Comparison of ENCODE assay signal across 1 cellular context in the genomic region with DNA sequence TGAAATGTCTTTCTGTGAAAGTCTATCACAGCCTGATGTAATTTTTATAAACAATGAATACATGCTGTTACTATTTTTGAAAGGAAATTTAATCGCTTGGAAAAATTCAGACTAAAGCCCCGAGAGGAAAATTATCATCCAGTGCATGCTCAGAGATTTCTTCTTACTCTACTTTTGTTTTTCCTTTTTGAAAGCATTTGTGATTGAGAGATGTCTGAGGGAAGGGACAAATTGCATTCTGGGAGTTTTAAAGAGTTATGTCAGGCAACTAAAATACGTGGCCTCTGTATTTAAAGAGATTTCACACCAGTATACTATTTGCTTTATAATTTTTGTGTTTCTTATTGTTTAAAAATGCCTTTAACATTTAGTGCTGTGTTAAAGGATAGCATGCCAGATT.
A peak's percentile ranks its signal among the peaks of the same experiment; 100 is the strongest.
TF ChIP-seq lines count a peak whose summit lies in the region.

No MANE protein-coding gene starts in this region.

TF ChIP-seq in HEK293, 187 proteins besides CTCF, POLR2A, EP300 and RAD21 (continued from another document and continues in another):
- TF ChIP-seq, protein P1, sequence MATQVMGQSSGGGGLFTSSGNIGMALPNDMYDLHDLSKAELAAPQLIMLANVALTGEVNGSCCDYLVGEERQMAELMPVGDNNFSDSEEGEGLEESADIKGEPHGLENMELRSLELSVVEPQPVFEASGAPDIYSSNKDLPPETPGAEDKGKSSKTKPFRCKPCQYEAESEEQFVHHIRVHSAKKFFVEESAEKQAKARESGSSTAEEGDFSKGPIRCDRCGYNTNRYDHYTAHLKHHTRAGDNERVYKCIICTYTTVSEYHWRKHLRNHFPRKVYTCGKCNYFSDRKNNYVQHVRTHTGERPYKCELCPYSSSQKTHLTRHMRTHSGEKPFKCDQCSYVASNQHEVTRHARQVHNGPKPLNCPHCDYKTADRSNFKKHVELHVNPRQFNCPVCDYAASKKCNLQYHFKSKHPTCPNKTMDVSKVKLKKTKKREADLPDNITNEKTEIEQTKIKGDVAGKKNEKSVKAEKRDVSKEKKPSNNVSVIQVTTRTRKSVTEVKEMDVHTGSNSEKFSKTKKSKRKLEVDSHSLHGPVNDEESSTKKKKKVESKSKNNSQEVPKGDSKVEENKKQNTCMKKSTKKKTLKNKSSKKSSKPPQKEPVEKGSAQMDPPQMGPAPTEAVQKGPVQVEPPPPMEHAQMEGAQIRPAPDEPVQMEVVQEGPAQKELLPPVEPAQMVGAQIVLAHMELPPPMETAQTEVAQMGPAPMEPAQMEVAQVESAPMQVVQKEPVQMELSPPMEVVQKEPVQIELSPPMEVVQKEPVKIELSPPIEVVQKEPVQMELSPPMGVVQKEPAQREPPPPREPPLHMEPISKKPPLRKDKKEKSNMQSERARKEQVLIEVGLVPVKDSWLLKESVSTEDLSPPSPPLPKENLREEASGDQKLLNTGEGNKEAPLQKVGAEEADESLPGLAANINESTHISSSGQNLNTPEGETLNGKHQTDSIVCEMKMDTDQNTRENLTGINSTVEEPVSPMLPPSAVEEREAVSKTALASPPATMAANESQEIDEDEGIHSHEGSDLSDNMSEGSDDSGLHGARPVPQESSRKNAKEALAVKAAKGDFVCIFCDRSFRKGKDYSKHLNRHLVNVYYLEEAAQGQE (tag by site-specific recombination; IDR thresholded peaks at IDR 0.05), result no peak
- no peak for TF ChIP-seq GLIS2 (tag by site-specific recombination; IDR thresholded peaks at IDR 0.05)
- TF ChIP-seq GLI2 (tag by site-specific recombination; IDR thresholded peaks at IDR 0.05; ENCODE audit: borderline replicate concordance, low read depth), result no peak
- TF ChIP-seq ZNF146 (tag by site-specific recombination; IDR thresholded peaks at IDR 0.05), result no peak
- TF ChIP-seq ZNF23 (tag by site-specific recombination; IDR thresholded peaks at IDR 0.05; ENCODE audit: borderline replicate concordance), result no peak
- no peak for TF ChIP-seq ZNF473 (tag by site-specific recombination; IDR thresholded peaks at IDR 0.05)
- TF ChIP-seq ZNF37A (tag by site-specific recombination; IDR thresholded peaks at IDR 0.05), result no peak
- no peak for TF ChIP-seq ZNF791 (tag by site-specific recombination; IDR thresholded peaks at IDR 0.05)
- TF ChIP-seq, protein P2, sequence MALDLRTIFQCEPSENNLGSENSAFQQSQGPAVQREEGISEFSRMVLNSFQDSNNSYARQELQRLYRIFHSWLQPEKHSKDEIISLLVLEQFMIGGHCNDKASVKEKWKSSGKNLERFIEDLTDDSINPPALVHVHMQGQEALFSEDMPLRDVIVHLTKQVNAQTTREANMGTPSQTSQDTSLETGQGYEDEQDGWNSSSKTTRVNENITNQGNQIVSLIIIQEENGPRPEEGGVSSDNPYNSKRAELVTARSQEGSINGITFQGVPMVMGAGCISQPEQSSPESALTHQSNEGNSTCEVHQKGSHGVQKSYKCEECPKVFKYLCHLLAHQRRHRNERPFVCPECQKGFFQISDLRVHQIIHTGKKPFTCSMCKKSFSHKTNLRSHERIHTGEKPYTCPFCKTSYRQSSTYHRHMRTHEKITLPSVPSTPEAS (tag by site-specific recombination; IDR thresholded peaks at IDR 0.05), result no peak
- TF ChIP-seq ZNF366 (tag by site-specific recombination; conservative IDR thresholded peaks at IDR 0.05), result 0 out of 2 replicates have a peak, but pooled peaks have one; percentile 30
- TF ChIP-seq ZNF830 (tag by site-specific recombination; IDR thresholded peaks at IDR 0.05; ENCODE audit: low read depth), result no peak
- TF ChIP-seq, protein P3, sequence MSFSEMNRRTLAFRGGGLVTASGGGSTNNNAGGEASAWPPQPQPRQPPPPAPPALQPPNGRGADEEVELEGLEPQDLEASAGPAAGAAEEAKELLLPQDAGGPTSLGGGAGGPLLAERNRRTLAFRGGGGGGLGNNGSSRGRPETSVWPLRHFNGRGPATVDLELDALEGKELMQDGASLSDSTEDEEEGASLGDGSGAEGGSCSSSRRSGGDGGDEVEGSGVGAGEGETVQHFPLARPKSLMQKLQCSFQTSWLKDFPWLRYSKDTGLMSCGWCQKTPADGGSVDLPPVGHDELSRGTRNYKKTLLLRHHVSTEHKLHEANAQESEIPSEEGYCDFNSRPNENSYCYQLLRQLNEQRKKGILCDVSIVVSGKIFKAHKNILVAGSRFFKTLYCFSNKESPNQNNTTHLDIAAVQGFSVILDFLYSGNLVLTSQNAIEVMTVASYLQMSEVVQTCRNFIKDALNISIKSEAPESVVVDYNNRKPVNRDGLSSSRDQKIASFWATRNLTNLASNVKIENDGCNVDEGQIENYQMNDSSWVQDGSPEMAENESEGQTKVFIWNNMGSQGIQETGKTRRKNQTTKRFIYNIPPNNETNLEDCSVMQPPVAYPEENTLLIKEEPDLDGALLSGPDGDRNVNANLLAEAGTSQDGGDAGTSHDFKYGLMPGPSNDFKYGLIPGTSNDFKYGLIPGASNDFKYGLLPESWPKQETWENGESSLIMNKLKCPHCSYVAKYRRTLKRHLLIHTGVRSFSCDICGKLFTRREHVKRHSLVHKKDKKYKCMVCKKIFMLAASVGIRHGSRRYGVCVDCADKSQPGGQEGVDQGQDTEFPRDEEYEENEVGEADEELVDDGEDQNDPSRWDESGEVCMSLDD (tag by site-specific recombination; IDR thresholded peaks at IDR 0.05), result no peak
- TF ChIP-seq, protein P4, sequence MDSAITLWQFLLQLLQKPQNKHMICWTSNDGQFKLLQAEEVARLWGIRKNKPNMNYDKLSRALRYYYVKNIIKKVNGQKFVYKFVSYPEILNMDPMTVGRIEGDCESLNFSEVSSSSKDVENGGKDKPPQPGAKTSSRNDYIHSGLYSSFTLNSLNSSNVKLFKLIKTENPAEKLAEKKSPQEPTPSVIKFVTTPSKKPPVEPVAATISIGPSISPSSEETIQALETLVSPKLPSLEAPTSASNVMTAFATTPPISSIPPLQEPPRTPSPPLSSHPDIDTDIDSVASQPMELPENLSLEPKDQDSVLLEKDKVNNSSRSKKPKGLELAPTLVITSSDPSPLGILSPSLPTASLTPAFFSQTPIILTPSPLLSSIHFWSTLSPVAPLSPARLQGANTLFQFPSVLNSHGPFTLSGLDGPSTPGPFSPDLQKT (IDR thresholded peaks at IDR 0.05; ENCODE audit: borderline replicate concordance, low read depth, low read length), result no peak
- no peak for TF ChIP-seq ZXDB (tag by site-specific recombination; IDR thresholded peaks at IDR 0.05)
- TF ChIP-seq ZFHX2 (tag by site-specific recombination; conservative IDR thresholded peaks at IDR 0.05), result no peak
- peak; percentile 31; the same call in 1 of the 2 replicates for TF ChIP-seq IKZF3 (tag by site-specific recombination; IDR thresholded peaks at IDR 0.05)
- no peak for TF ChIP-seq SETDB1 (IDR thresholded peaks at IDR 0.05; ENCODE audit: insufficient read length, low read length)
- TF ChIP-seq, protein P5, sequence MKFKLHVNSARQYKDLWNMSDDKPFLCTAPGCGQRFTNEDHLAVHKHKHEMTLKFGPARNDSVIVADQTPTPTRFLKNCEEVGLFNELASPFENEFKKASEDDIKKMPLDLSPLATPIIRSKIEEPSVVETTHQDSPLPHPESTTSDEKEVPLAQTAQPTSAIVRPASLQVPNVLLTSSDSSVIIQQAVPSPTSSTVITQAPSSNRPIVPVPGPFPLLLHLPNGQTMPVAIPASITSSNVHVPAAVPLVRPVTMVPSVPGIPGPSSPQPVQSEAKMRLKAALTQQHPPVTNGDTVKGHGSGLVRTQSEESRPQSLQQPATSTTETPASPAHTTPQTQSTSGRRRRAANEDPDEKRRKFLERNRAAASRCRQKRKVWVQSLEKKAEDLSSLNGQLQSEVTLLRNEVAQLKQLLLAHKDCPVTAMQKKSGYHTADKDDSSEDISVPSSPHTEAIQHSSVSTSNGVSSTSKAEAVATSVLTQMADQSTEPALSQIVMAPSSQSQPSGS (tag by site-specific recombination; IDR thresholded peaks at IDR 0.05; ENCODE audit: low read depth), result no peak
- no peak for TF ChIP-seq RBAK (tag by site-specific recombination; IDR thresholded peaks at IDR 0.05)
- TF ChIP-seq ZNF654 (tag by site-specific recombination; IDR thresholded peaks at IDR 0.05; ENCODE audit: low read depth), result no peak
- no peak for TF ChIP-seq GLI4 (tag by site-specific recombination; IDR thresholded peaks at IDR 0.05)
- no peak for TF ChIP-seq ZNF571 (tag by site-specific recombination; IDR thresholded peaks at IDR 0.05)
- TF ChIP-seq ZBTB17 (tag by site-specific recombination; IDR thresholded peaks at IDR 0.05), result peak; percentile 17; the same call in 1 of the 2 replicates
- TF ChIP-seq GLIS1 (tag by site-specific recombination; IDR thresholded peaks at IDR 0.05), result no peak
- TF ChIP-seq ZNF48 (tag by site-specific recombination; IDR thresholded peaks at IDR 0.05), result no peak
- no peak for TF ChIP-seq ZNF677 (tag by site-specific recombination; IDR thresholded peaks at IDR 0.05)
- TF ChIP-seq ZNF341 (tag by site-specific recombination; IDR thresholded peaks at IDR 0.05; ENCODE audit: low read depth), result no peak
- TF ChIP-seq, protein P6, sequence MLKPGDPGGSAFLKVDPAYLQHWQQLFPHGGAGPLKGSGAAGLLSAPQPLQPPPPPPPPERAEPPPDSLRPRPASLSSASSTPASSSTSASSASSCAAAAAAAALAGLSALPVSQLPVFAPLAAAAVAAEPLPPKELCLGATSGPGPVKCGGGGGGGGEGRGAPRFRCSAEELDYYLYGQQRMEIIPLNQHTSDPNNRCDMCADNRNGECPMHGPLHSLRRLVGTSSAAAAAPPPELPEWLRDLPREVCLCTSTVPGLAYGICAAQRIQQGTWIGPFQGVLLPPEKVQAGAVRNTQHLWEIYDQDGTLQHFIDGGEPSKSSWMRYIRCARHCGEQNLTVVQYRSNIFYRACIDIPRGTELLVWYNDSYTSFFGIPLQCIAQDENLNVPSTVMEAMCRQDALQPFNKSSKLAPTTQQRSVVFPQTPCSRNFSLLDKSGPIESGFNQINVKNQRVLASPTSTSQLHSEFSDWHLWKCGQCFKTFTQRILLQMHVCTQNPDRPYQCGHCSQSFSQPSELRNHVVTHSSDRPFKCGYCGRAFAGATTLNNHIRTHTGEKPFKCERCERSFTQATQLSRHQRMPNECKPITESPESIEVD (tag by site-specific recombination; IDR thresholded peaks at IDR 0.05), result peak; percentile 95
- TF ChIP-seq, protein P7, sequence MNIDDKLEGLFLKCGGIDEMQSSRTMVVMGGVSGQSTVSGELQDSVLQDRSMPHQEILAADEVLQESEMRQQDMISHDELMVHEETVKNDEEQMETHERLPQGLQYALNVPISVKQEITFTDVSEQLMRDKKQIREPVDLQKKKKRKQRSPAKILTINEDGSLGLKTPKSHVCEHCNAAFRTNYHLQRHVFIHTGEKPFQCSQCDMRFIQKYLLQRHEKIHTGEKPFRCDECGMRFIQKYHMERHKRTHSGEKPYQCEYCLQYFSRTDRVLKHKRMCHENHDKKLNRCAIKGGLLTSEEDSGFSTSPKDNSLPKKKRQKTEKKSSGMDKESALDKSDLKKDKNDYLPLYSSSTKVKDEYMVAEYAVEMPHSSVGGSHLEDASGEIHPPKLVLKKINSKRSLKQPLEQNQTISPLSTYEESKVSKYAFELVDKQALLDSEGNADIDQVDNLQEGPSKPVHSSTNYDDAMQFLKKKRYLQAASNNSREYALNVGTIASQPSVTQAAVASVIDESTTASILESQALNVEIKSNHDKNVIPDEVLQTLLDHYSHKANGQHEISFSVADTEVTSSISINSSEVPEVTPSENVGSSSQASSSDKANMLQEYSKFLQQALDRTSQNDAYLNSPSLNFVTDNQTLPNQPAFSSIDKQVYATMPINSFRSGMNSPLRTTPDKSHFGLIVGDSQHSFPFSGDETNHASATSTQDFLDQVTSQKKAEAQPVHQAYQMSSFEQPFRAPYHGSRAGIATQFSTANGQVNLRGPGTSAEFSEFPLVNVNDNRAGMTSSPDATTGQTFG (tag by site-specific recombination; IDR thresholded peaks at IDR 0.05; ENCODE audit: borderline replicate concordance), result no peak
- TF ChIP-seq, protein P8, sequence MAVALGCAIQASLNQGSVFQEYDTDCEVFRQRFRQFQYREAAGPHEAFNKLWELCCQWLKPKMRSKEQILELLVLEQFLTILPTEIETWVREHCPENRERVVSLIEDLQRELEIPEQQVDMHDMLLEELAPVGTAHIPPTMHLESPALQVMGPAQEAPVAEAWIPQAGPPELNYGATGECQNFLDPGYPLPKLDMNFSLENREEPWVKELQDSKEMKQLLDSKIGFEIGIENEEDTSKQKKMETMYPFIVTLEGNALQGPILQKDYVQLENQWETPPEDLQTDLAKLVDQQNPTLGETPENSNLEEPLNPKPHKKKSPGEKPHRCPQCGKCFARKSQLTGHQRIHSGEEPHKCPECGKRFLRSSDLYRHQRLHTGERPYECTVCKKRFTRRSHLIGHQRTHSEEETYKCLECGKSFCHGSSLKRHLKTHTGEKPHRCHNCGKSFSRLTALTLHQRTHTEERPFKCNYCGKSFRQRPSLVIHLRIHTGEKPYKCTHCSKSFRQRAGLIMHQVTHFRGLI (tag by site-specific recombination; IDR thresholded peaks at IDR 0.05), result no peak
- TF ChIP-seq, protein P9, sequence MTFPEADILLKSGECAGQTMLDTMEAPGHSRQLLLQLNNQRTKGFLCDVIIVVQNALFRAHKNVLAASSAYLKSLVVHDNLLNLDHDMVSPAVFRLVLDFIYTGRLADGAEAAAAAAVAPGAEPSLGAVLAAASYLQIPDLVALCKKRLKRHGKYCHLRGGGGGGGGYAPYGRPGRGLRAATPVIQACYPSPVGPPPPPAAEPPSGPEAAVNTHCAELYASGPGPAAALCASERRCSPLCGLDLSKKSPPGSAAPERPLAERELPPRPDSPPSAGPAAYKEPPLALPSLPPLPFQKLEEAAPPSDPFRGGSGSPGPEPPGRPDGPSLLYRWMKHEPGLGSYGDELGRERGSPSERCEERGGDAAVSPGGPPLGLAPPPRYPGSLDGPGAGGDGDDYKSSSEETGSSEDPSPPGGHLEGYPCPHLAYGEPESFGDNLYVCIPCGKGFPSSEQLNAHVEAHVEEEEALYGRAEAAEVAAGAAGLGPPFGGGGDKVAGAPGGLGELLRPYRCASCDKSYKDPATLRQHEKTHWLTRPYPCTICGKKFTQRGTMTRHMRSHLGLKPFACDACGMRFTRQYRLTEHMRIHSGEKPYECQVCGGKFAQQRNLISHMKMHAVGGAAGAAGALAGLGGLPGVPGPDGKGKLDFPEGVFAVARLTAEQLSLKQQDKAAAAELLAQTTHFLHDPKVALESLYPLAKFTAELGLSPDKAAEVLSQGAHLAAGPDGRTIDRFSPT (tag by site-specific recombination; IDR thresholded peaks at IDR 0.05), result 0 out of 2 replicates have a peak, but pooled peaks have one; percentile 10
- TF ChIP-seq ZNF664 (tag by site-specific recombination; IDR thresholded peaks at IDR 0.05), result no peak
- no peak for TF ChIP-seq ZNF266 (tag by site-specific recombination; IDR thresholded peaks at IDR 0.05; ENCODE audit: low read depth)
- TF ChIP-seq PRDM1 (tag by site-specific recombination; IDR thresholded peaks at IDR 0.05), result peak; percentile 27; the same call in 1 of the 2 replicates
- TF ChIP-seq, protein P10, sequence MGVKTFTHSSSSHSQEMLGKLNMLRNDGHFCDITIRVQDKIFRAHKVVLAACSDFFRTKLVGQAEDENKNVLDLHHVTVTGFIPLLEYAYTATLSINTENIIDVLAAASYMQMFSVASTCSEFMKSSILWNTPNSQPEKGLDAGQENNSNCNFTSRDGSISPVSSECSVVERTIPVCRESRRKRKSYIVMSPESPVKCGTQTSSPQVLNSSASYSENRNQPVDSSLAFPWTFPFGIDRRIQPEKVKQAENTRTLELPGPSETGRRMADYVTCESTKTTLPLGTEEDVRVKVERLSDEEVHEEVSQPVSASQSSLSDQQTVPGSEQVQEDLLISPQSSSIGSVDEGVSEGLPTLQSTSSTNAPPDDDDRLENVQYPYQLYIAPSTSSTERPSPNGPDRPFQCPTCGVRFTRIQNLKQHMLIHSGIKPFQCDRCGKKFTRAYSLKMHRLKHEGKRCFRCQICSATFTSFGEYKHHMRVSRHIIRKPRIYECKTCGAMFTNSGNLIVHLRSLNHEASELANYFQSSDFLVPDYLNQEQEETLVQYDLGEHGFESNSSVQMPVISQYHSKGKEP (tag by site-specific recombination; IDR thresholded peaks at IDR 0.05), result peak; percentile 19; the same call in 1 of the 2 replicates
- TF ChIP-seq, protein P11, sequence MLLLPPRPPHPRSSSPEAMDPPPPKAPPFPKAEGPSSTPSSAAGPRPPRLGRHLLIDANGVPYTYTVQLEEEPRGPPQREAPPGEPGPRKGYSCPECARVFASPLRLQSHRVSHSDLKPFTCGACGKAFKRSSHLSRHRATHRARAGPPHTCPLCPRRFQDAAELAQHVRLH (tag by site-specific recombination; IDR thresholded peaks at IDR 0.05), result no peak
